11 cellular contexts compared by ENCODE assay signal in the genomic region with DNA sequence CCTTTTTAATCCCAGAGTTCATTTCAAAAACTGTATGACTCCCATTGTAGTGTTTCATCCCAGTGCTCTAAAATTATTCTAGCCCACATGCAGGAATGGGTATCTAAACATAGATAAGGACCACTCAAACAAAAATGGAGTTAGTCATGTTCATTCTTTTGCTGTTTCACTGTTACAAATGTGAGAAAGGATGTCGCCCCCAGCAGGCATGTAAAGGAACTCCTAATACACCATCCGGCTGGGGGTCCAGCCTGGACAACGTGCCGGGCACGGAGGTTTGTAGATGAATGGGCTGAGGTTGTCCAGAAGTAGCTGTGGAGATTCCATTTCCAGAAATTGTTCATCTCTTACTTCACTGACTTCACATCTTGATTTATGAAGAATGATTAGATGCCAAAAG.
DNase-seq lines count a peak whose midpoint lies in the region; ATAC-seq, FAIRE-seq and TF ChIP-seq lines count a peak whose summit lies in the region.
"Had no signal": no experiment of that assay in that cellular context is flagged by ENCODE, and none has a peak within 500 bp of the region (broad histone marks: within the 10 kb centered on the region; RNA-seq: fewer than 3 reads in every experiment).

No MANE protein-coding gene starts in this region.

- H3K9me3 Mint-ChIP-seq in GM23338: no peaks in the 10 kb centered on the region

- no peak overlapping the region for H2AFZ ChIP-seq in GM23338

- H3K9me3 ChIP-seq in WERI-Rb-1 (ENCODE audit: severe bottlenecking): no peaks in the 10 kb centered on the region

- POLR2A ChIA-PET in GM10248 (lab: Yijun Ruan, JAX): no interaction called here

- CTCF ChIA-PET in GM10248 (lab: Yijun Ruan, JAX): interaction anchor here (1.3 to 3.9 kb wide), 2 partner anchors 9 to 22 kb away, joined by 5 to 17 read pairs; no protein-coding TSS in a partner anchor

- H3K27ac Mint-ChIP-seq in GM23338: no peak overlapping the region

- DNase-seq in D721Med (ENCODE audit: insufficient read length, low spot score) (no peak), GM23338 (ENCODE audit: low spot score) (peak; percentile 60), WERI-Rb-1 (peak; percentile 22), iPS-NIHi7 (ENCODE audit: extremely low spot score) (peak; percentile 32), GM10248 (ENCODE audit: extremely low spot score) (no peak), NCI-H1417 (lab: John Stamatoyannopoulos, UW) (no peak), AG08395 (ENCODE audit: low spot score) (no peak)
- DNase-seq: activated gamma-delta T cell treated with Interleukin-2 at 50 U/mL for 16 hours, KG1 had no signal

- ATAC-seq in GM23338 (peak; percentile 40; the same call in 2 of the 3 replicates), HG03095 (IDR thresholded peaks at IDR 0.05; ENCODE audit: unreplicated experiment) (no peak)
- ATAC-seq: left lobe of liver had no signal

- no peak overlapping the region for H3K4me3 Mint-ChIP-seq in GM23338

- no peaks in the 10 kb centered on the region for H3K4me1 ChIP-seq in GM23338 (ENCODE audit: insufficient read depth)

- H3K27me3 ChIP-seq in GM23338 (ENCODE audit: insufficient read depth) (no peaks in the 10 kb centered on the region), WERI-Rb-1 (ENCODE audit: insufficient read depth, low read depth, severe bottlenecking) (no peaks in the 10 kb centered on the region)

- H3K27me3 Mint-ChIP-seq in GM23338 (ENCODE audit: insufficient read depth, low read depth, poor library complexity): no peaks in the 10 kb centered on the region

- H3K36me3 Mint-ChIP-seq in GM23338 (ENCODE audit: low read depth): no peaks in the 10 kb centered on the region

- H3K36me3 ChIP-seq in GM23338 (ENCODE audit: insufficient read depth) (no peaks in the 10 kb centered on the region), WERI-Rb-1 (no peaks in the 10 kb centered on the region)

- no peaks in the 10 kb centered on the region for H3K79me2 ChIP-seq in GM23338 (replicated peaks; ENCODE audit: insufficient read depth)

- H3K4me2 ChIP-seq in GM23338: no peak overlapping the region

- TF ChIP-seq CTCF in D721Med (IDR thresholded peaks at IDR 0.05; ENCODE audit: insufficient read depth, missing control alignments) (peak; percentile 25), GM23338 (conservative IDR thresholded peaks at IDR 0.05; ENCODE audit: low read depth in 2 of 2) (peak; percentile 66 to 69), WERI-Rb-1 (IDR thresholded peaks at IDR 0.05; ENCODE audit: low read depth, low read length) (peak; percentile 53), GM10248 (IDR thresholded peaks at IDR 0.05; ENCODE audit: control extremely low read depth, extremely low read depth, low read depth, missing control alignments) (no peak)

- no peaks in the 10 kb centered on the region for H3F3A ChIP-seq in GM23338 (replicated peaks; ENCODE audit: low read depth)

- H4K20me1 ChIP-seq in GM23338 (replicated peaks; ENCODE audit: insufficient read depth): no peaks in the 10 kb centered on the region

- H3K4me1 Mint-ChIP-seq in GM23338: no peaks in the 10 kb centered on the region

- H3K27ac ChIP-seq in GM23338 (ENCODE audit: low read depth) (no peak overlapping the region), WERI-Rb-1 (no peak overlapping the region)

- H3K4me3 ChIP-seq in GM23338: no peak overlapping the region
- H3K4me3 ChIP-seq in WERI-Rb-1 (ENCODE audit: low read depth, low read length): no peak overlapping the region

- H3K9me2 ChIP-seq in GM23338 (ENCODE audit: insufficient read depth): 0 out of 2 replicates have a peak, but pooled peaks cover 5% of the 10 kb centered on the region

- no peak for FAIRE-seq in D721Med (lab: Jason Lieb, UNC)

TF ChIP-seq in GM23338, 12 proteins besides CTCF, POLR2A, EP300 and RAD21:
- TF ChIP-seq ZNF331 (CRISPR knock-in tag; IDR thresholded peaks at IDR 0.05; ENCODE audit: low read depth) (peak; percentile 5; the same call in 1 of the 2 replicates), CREB1 (CRISPR knock-in tag; IDR thresholded peaks at IDR 0.05; ENCODE audit: low read depth) (0 out of 2 replicates have a peak, but pooled peaks have one; percentile 20), EZH2 (IDR thresholded peaks at IDR 0.05; ENCODE audit: low read depth, unreplicated experiment) (no peak)

Comparison
In these comparisons a context has a peak if more than half of its experiments do, and no peak if none do; other contexts are left out.
1. DNase-seq: peak in GM23338 (single experiment), WERI-Rb-1 (single experiment) and iPS-NIHi7 (single experiment); none in D721Med (single experiment), GM10248 (single experiment), NCI-H1417 (0 of 3) and AG08395 (single experiment).